Comparison of ENCODE assay signal across 2 cellular contexts in genomic region chr18:23741967-23742366, GRCh38. TPM values are rescaled to one million over a fixed set of nuclear protein-coding genes. Genes with fewer than 3 reads are reported as not detected.
"Had no signal": no experiment of that assay in that cellular context is flagged by ENCODE, and none has a peak within 500 bp of the region (broad histone marks: within the 10 kb centered on the region; RNA-seq: fewer than 3 reads in every experiment).

No MANE protein-coding gene starts in this region.

RNA-seq across cellular contexts. Expression of gene LAMA3, which starts 52.7 kb away (rescaled TPM):
- total RNA-seq: activated B cell treated with CpG ODN at 0.5 μM for 24 hours; activated T-helper 2 cell treated with anti-CD3 and anti-CD28 coated beads, Interferon-gamma antibody, Interleukin-2, Interleukin-4, amounts not matched to agents 10 μg/mL and 5 μg/mL and 100 μg/mL, durations not matched to agents 14 hours and 24 hours and 36 hours had no signal
